In the genomic region with DNA sequence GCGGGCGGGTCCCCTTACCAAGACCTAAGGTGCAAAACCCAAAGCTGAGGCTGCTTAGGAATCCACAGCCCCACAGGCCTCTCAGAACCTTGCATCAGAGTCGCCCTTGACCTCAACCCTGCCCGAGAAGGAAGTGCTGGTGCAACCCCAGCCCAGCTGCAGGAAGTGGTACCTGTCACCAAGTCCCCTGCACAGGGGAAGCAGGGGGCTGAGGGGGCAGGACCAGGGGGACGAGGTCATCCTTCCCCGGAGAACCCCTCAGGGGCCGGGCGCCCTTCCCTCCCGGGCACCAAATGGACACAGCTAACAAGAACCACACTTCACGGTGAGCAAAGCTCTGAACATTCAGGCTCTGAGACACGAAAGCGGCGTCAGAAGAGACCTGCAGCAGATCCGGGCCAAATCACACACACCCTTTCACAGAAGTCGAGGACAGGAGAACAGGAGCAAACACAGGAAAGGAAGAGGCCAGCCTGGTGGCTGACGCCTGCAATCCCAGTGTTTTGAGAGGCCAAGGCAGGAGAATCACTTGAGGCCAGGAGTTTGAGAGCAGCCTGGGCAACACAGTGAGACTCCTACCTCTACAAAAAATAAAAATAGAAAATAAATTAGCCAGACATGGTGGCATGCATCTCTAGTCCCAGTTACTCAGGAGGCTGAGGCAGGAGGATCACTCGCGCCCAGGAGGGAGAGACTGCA, we compare ENCODE assay signal across 8 cellular contexts.
A peak's percentile ranks its signal among the peaks of the same experiment; 100 is the strongest.
DNase-seq lines count a peak whose midpoint lies in the region; ATAC-seq lines count a peak whose summit lies in the region.

No MANE protein-coding gene starts in this region.

- peak overlapping the region; percentile 77 for H3K27ac Mint-ChIP-seq in activated naive CD4-positive, alpha-beta T cell treated with anti-CD3 and anti-CD28 coated beads, Interleukin-2, amount 50 U/mL, for 24 hours

- peak; percentile 62 for DNase-seq in NOMO-1 treated with dmso at 0.1 percent for 144 hours (lab: John Stamatoyannopoulos, UW; ENCODE audit: unreplicated experiment)
- peak; percentile 51 for DNase-seq in stimulated activated CD8-positive, alpha-beta memory T cell treated with anti-CD3 and anti-CD28 coated beads, Interleukin-12 subunit alpha, Interleukin-12 subunit beta, amount 100 ng/mL, for 4 hours (ENCODE audit: low read depth)
- DNase-seq in NCI-H2227 treated with DMSO at 0.1 percent for 48 hours (lab: John Stamatoyannopoulos, UW), result no peak
- DNase-seq in pons (ENCODE audit: low spot score), result no peak

- ATAC-seq in GM19395 (IDR thresholded peaks at IDR 0.05; ENCODE audit: unreplicated experiment) (peak; percentile 58), GM18868 (IDR thresholded peaks at IDR 0.05; ENCODE audit: unreplicated experiment) (no peak), GM21447 (IDR thresholded peaks at IDR 0.05; ENCODE audit: unreplicated experiment) (no peak)

- no peaks in the 10 kb centered on the region for H3K27me3 Mint-ChIP-seq in activated naive CD4-positive, alpha-beta T cell treated with anti-CD3 and anti-CD28 coated beads, Interleukin-2, amount 50 U/mL, for 24 hours

- H3K36me3 Mint-ChIP-seq in activated naive CD4-positive, alpha-beta T cell treated with anti-CD3 and anti-CD28 coated beads, Interleukin-2, amount 50 U/mL, for 24 hours, result peaks cover 4% of the 10 kb centered on the region

- no peaks in the 10 kb centered on the region for H3K9me3 Mint-ChIP-seq in activated naive CD4-positive, alpha-beta T cell treated with anti-CD3 and anti-CD28 coated beads, Interleukin-2, amount 50 U/mL, for 24 hours

- peaks cover 84% of the 10 kb centered on the region for H3K4me1 Mint-ChIP-seq in activated naive CD4-positive, alpha-beta T cell treated with anti-CD3 and anti-CD28 coated beads, Interleukin-2, amount 50 U/mL, for 24 hours

- H3K4me3 Mint-ChIP-seq in activated naive CD4-positive, alpha-beta T cell treated with anti-CD3 and anti-CD28 coated beads, Interleukin-2, amount 50 U/mL, for 24 hours, result peak overlapping the region; percentile 81

Comparison
In these comparisons a context has a peak if more than half of its experiments do, and no peak if none do; other contexts are left out.
1. DNase-seq: peak in NOMO-1 treated with dmso at 0.1 percent for 144 hours (single experiment) and stimulated activated CD8-positive, alpha-beta memory T cell treated with anti-CD3 and anti-CD28 coated beads, Interleukin-12 subunit alpha, Interleukin-12 subunit beta, amount 100 ng/mL, for 4 hours (single experiment); none in NCI-H2227 treated with DMSO at 0.1 percent for 48 hours (single experiment) and pons (single experiment).